Comparison of ENCODE assay signal across 18 cellular contexts in genomic region chr4:121304843-121305348, GRCh38.
A peak's percentile ranks its signal among the peaks of the same experiment; 100 is the strongest.
DNase-seq lines count a peak whose midpoint lies in the region; ATAC-seq and TF ChIP-seq lines count a peak whose summit lies in the region.
"Had no signal": no experiment of that assay in that cellular context is flagged by ENCODE, and none has a peak within 500 bp of the region (broad histone marks: within the 10 kb centered on the region; RNA-seq: fewer than 3 reads in every experiment).

No MANE protein-coding gene starts in this region.

- DNase-seq in left lobe of liver (ENCODE audit: low spot score) (no peak), right atrium auricular region (ENCODE audit: low spot score) (no peak), RWPE1 (ENCODE audit: low spot score) (no peak)
- DNase-seq in naive thymus-derived CD4-positive, alpha-beta T cell: no peak
- DNase-seq: AML-193, GDM1, NCI-H1105 treated with DMSO at 0.1 percent for 48 hours, NCI-H1694 treated with DMSO at 0.1 percent for 48 hours, NCI-H510A, NCI-H774, SHP77 had no signal

- CTCF ChIA-PET in RWPE1 (lab: Yijun Ruan, JAX): no interaction called here
- CTCF ChIA-PET in naive thymus-derived CD4-positive, alpha-beta T cell (lab: Charles Lee): interaction anchor here (1.4 kb wide), 1 partner anchor 113 kb away, joined by 3 read pairs; no protein-coding TSS in a partner anchor

- TF ChIP-seq CTCF in right atrium auricular region (IDR thresholded peaks at IDR 0.05): no peak
- TF ChIP-seq CTCF in RWPE1 (conservative IDR thresholded peaks at IDR 0.05; ENCODE audit: low read depth): no peak

- H3K27ac ChIP-seq in right atrium auricular region (no peak overlapping the region), RWPE1 (no peak overlapping the region)
- no peak overlapping the region for H3K27ac ChIP-seq in naive thymus-derived CD4-positive, alpha-beta T cell (ENCODE audit: low read depth, low read length)
- H3K27ac ChIP-seq: C4-2B, SK-N-MC had no signal

- no peak overlapping the region for H3K4me3 Mint-ChIP-seq in naive thymus-derived CD4-positive, alpha-beta T cell

- no peaks in the 10 kb centered on the region for H3K36me3 Mint-ChIP-seq in naive thymus-derived CD4-positive, alpha-beta T cell

- H3K9me3 Mint-ChIP-seq in naive thymus-derived CD4-positive, alpha-beta T cell: peaks cover 0 to 2% (median 0%) of the 10 kb centered on the region in 11 donors

- ATAC-seq in GM18520 (IDR thresholded peaks at IDR 0.05; ENCODE audit: unreplicated experiment) (peak; percentile 30), HG03175 (IDR thresholded peaks at IDR 0.05; ENCODE audit: unreplicated experiment) (peak; percentile 32), left lobe of liver (peak; percentile 69), HG02970 (IDR thresholded peaks at IDR 0.05; ENCODE audit: low FRiP score, unreplicated experiment) (no peak)
- no peak for ATAC-seq in naive thymus-derived CD4-positive, alpha-beta T cell
- ATAC-seq: K562 had no signal

- H3K9me3 ChIP-seq in right atrium auricular region: no peaks in the 10 kb centered on the region
- no peaks in the 10 kb centered on the region for H3K9me3 ChIP-seq in naive thymus-derived CD4-positive, alpha-beta T cell (ENCODE audit: control insufficient read depth in 2 of 3, low read length in 3 of 3)
- H3K9me3 ChIP-seq: HAP-1 had no signal

- H3K4me1 Mint-ChIP-seq in naive thymus-derived CD4-positive, alpha-beta T cell: peaks cover 3 to 19% (median 15%) of the 10 kb centered on the region in 7 donors

- H3K27ac Mint-ChIP-seq in naive thymus-derived CD4-positive, alpha-beta T cell: no peak overlapping the region

- POLR2A ChIA-PET in RWPE1 (lab: Yijun Ruan, JAX; ENCODE audit: low non-redundant PET): no interaction called here
- POLR2A ChIA-PET in naive thymus-derived CD4-positive, alpha-beta T cell (lab: Charles Lee): no interaction called here

- H3K27me3 ChIP-seq in right atrium auricular region: no peaks in the 10 kb centered on the region
- H3K27me3 ChIP-seq in naive thymus-derived CD4-positive, alpha-beta T cell (ENCODE audit: control insufficient read depth in 2 of 2, insufficient read depth in 2 of 2, low read length in 2 of 2): no peaks in the 10 kb centered on the region

- H3K27me3 Mint-ChIP-seq in naive thymus-derived CD4-positive, alpha-beta T cell: peaks cover 0 to 18% (median 0%) of the 10 kb centered on the region in 5 donors

- intact Hi-C loops in naive thymus-derived CD4-positive, alpha-beta T cell (cut with micrococcal nuclease): loop anchor here (5.0 kb wide), 4 partner anchors 53 to 1272 kb away; no protein-coding TSS in a partner anchor

- no peaks in the 10 kb centered on the region for H3K36me3 ChIP-seq in right atrium auricular region
- H3K36me3 ChIP-seq in naive thymus-derived CD4-positive, alpha-beta T cell (ENCODE audit: control insufficient read depth in 2 of 3, insufficient read depth in 3 of 3, low read length in 3 of 3): no peaks in the 10 kb centered on the region
- H3K36me3 ChIP-seq: HAP-1 had no signal

- no peaks in the 10 kb centered on the region for H3K4me1 ChIP-seq in right atrium auricular region
- peaks cover 0 to 9% of the 10 kb centered on the region in 2 donors for H3K4me1 ChIP-seq in naive thymus-derived CD4-positive, alpha-beta T cell (ENCODE audit: control insufficient read depth in 2 of 2, insufficient read depth in 2 of 2, low read length in 2 of 2)
- H3K4me1 ChIP-seq: HAP-1 had no signal

- no peak overlapping the region for H3K4me3 ChIP-seq in right atrium auricular region
- H3K4me3 ChIP-seq in naive thymus-derived CD4-positive, alpha-beta T cell (ENCODE audit: low read length): no peak overlapping the region
- H3K4me3 ChIP-seq: HAP-1, K562, SK-N-MC had no signal

Comparison
In these comparisons a context has a peak if more than half of its experiments do, and no peak if none do; other contexts are left out.
1. ATAC-seq: peak in GM18520 (single experiment), HG03175 (single experiment) and left lobe of liver (single experiment); none in HG02970 (single experiment) and naive thymus-derived CD4-positive, alpha-beta T cell (single experiment).